ENCODE assay signal across 19 cellular contexts in the genomic region with DNA sequence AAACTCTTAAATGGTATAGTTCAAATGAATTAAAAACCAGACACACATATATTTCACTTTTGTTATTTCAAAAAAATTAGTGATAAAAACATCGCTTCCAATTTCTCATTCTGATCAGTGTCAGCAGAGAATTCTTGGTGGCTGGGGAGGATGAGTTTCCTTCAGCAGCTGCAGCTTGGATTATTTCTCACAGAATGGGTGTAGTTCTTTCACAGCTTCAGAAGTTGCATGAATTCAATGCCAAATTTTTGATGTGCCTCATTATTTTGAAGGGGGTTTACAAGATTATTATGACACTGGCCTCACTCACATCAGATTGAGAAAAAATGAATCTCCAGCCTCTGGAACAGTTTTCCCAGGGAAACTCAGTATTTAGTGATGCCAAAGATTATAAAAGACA.
"Had no signal": no experiment of that assay in that cellular context is flagged by ENCODE, and none has a peak within 500 bp of the region (broad histone marks: within the 10 kb centered on the region; RNA-seq: fewer than 3 reads in every experiment).

No MANE protein-coding gene starts in this region.

- H3K36me3 ChIP-seq: colonic mucosa, esophagus squamous epithelium, gastroesophageal sphincter, heart left ventricle, left lung, lower lobe of right lung had no signal

- H3K4me3 ChIP-seq: colonic mucosa, esophagus squamous epithelium, gastroesophageal sphincter, heart left ventricle, left lung, lower lobe of right lung, mucosa of descending colon had no signal

- H3K9me3 ChIP-seq: colonic mucosa, esophagus squamous epithelium, gastroesophageal sphincter, heart left ventricle, left lung, lower lobe of right lung, mucosa of descending colon had no signal

- H3K4me1 ChIP-seq: colonic mucosa, esophagus squamous epithelium, foreskin keratinocyte, left lung, lower lobe of right lung had no signal

- ATAC-seq: effector memory CD8-positive, alpha-beta T cell; esophagus mucosa; foreskin keratinocyte; gastroesophageal sphincter; heart left ventricle; left cardiac atrium; left lung; lower lobe of right lung; mucosa of descending colon had no signal

- H3K27me3 ChIP-seq: colonic mucosa, esophagus squamous epithelium, foreskin keratinocyte, gastroesophageal sphincter, heart left ventricle, left lung had no signal

- H3K27ac ChIP-seq: colonic mucosa, epithelial cell of prostate, esophagus squamous epithelium, foreskin keratinocyte, gastroesophageal sphincter, left lung, lower lobe of right lung had no signal

- DNase-seq: colonic mucosa; cortex of kidney; effector CD8-positive, alpha-beta T cell; effector memory CD8-positive, alpha-beta T cell; endodermal cell; erythroblast; esophagus squamous epithelium; foreskin keratinocyte; heart left ventricle; hippocampal formation; left cardiac atrium; left lung; lower lobe of right lung; mesenchymal stem cell; mucosa of descending colon; naive B cell had no signal
